In genomic region chr20:41029150-41029872, GRCh38 we compare ENCODE assay signal across 8 cellular contexts. TPM values are rescaled to one million over a fixed set of nuclear protein-coding genes. Genes with fewer than 3 reads are reported as not detected.
DNase-seq lines count a peak whose midpoint lies in the region; ATAC-seq, FAIRE-seq and TF ChIP-seq lines count a peak whose summit lies in the region.

No MANE protein-coding gene starts in this region.

- H3K27ac ChIP-seq in SK-N-MC (peak overlapping the region; percentile 65), GM12878 (ENCODE audit: control insufficient read depth, insufficient read depth) (peak overlapping the region; percentile 95)

- no peak for TF ChIP-seq CTCF in AG10803 (conservative IDR thresholded peaks at IDR 0.05; ENCODE audit: low read length)
- no peak for TF ChIP-seq CTCF in GM12878 (IDR thresholded peaks at IDR 0.05 in 2 of 3, conservative IDR thresholded peaks at IDR 0.05 in 1 of 3; ENCODE audit: control insufficient read depth in 2 of 3, extremely low read depth in 1 of 3, insufficient read depth in 1 of 3, low read depth in 3 of 3, low read length in 3 of 3)

- in situ Hi-C loops in GM12878 (cut with MboI), result no loop called here

- H3K4me3 ChIP-seq in AG10803 (ENCODE audit: low read length) (peak overlapping the region; percentile 78), SK-N-MC (peak overlapping the region; percentile 82), GM12878 (peak overlapping the region; percentile 97), iPS-15b (ENCODE audit: low read depth, low read length) (peak overlapping the region; percentile 85)

- no peak for FAIRE-seq in GM12878 (lab: Jason Lieb, UNC)

- RAD21 ChIA-PET in GM12878 (lab: Charles Lee; ENCODE audit: unreplicated experiment), result interaction anchor here (0.8 to 27.8 kb wide), 5 partner anchors 14 to 66 kb away, joined by 3 to 696 read pairs (median 30); no protein-coding TSS in a partner anchor

- POLR2A ChIA-PET in GM12878 (lab: Charles Lee), result interaction anchor here (0.6 to 8.1 kb wide), 6 partner anchors 8 to 158 kb away, joined by 3 to 214 read pairs (median 6); no protein-coding TSS in a partner anchor

- ATAC-seq in GM19023 (IDR thresholded peaks at IDR 0.05; ENCODE audit: unreplicated experiment) (peak; percentile 18), HG03442 (IDR thresholded peaks at IDR 0.05; ENCODE audit: unreplicated experiment) (peak; percentile 19), GM12878 (peak; percentile 48)

- no peaks in the 10 kb centered on the region for H4K20me1 ChIP-seq in GM12878 (ENCODE audit: control insufficient read depth, insufficient read depth)

- no peak overlapping the region; the same call in 1 of the 2 replicates for H2AFZ ChIP-seq in GM12878 (ENCODE audit: control insufficient read depth, low read depth, low read length)

- no peaks in the 10 kb centered on the region for H3K9me3 ChIP-seq in SK-N-MC (ENCODE audit: low read depth, low read length)
- H3K9me3 ChIP-seq in GM12878 (replicated peaks; ENCODE audit: control insufficient read depth, insufficient read depth, low read length), result no peaks in the 10 kb centered on the region
- no peaks in the 10 kb centered on the region for H3K9me3 ChIP-seq in iPS-15b (ENCODE audit: control insufficient read depth, insufficient read depth, low read length)

- BruUV-seq in GM12878 (replicated peaks; lab: Mats Ljungman, UMichigan), result no TSS peak

- H3K4me1 ChIP-seq in GM12878 (ENCODE audit: control insufficient read depth, insufficient read depth, low read length) (peaks cover 5% of the 10 kb centered on the region), iPS-15b (ENCODE audit: control insufficient read depth, insufficient read depth, low read length) (peaks cover 22% of the 10 kb centered on the region)

- H3K9ac ChIP-seq in SK-N-MC (ENCODE audit: insufficient read length) (peak overlapping the region; percentile 97), GM12878 (ENCODE audit: control insufficient read depth, insufficient read depth, low read length) (peak overlapping the region; percentile 95), iPS-15b (ENCODE audit: low read depth, low read length) (peak overlapping the region; percentile 96)

- peaks cover 57% of the 10 kb centered on the region for H3K79me2 ChIP-seq in GM12878 (ENCODE audit: control insufficient read depth, insufficient read depth, low read length)

- DNase-seq in AG10803 (ENCODE audit: low read depth) (no peak), SK-N-MC (ENCODE audit: low read depth, low spot score) (no peak), GM12878 (ENCODE audit: low read depth, low spot score) (no peak), KG1 (lab: John Stamatoyannopoulos, UW) (no peak)
- DNase-seq in stimulated activated CD4-positive, alpha-beta T cell treated with anti-CD3 and anti-CD28 coated beads, Interleukin-15, amount 100 ng/mL, for 1 hour (ENCODE audit: low read depth in 1 of 2, low spot score in 1 of 2), result peak; percentile 5 to 20

- under 1% methylated on average over 36 of the region's 68 CpGs for WGBS in GM12878 (ENCODE audit: insufficient coverage, insufficient replicate concordance, low lambda C conversion rate, missing lambda C conversion rate)

- TF ChIP-seq EP300 in GM12878 (IDR thresholded peaks at IDR 0.05; ENCODE audit: borderline replicate concordance in 1 of 2, control insufficient read depth in 1 of 2, low read depth in 2 of 2, low read length in 2 of 2), result no peak

- SMC1A ChIA-PET in GM12878 (lab: Charles Lee; ENCODE audit: uncharacterized antibody, unreplicated experiment), result interaction anchor here (0.8 to 9.3 kb wide), 7 partner anchors 9 to 42 kb away, joined by 4 to 178 read pairs (median 43); no protein-coding TSS in a partner anchor

- H3K36me3 ChIP-seq in SK-N-MC (ENCODE audit: insufficient read depth, low read length) (peaks cover 28% of the 10 kb centered on the region), GM12878 (ENCODE audit: control insufficient read depth in 2 of 2, insufficient read depth in 2 of 2, low read length in 1 of 2) (0 out of 4 replicates have a peak, but pooled peaks cover 0 to 2% of the 10 kb centered on the region in 2 experiments), iPS-15b (ENCODE audit: control insufficient read depth, insufficient read depth, low read length) (peaks cover 4% of the 10 kb centered on the region)

- intact Hi-C loops in GM12878 (cut with micrococcal nuclease; ENCODE audit: unreplicated experiment), result no loop called here

- TF ChIP-seq POLR2A in GM12878 (IDR thresholded peaks at IDR 0.05; ENCODE audit: low read depth, low read length), result no peak

- peak overlapping the region; percentile 70; the same call in 1 of the 2 replicates for H3K4me2 ChIP-seq in GM12878 (ENCODE audit: control insufficient read depth, insufficient read depth)

- H3K27me3 ChIP-seq in GM12878 (replicated peaks in 1 of 2; ENCODE audit: control insufficient read depth in 2 of 2, insufficient read depth in 2 of 2, low read length in 1 of 2) (no peaks in the 10 kb centered on the region), iPS-15b (ENCODE audit: control insufficient read depth, insufficient read depth, low read length) (peaks cover 38% of the 10 kb centered on the region)

- no peak for TF ChIP-seq RAD21 in GM12878 (IDR thresholded peaks at IDR 0.05; ENCODE audit: insufficient read depth, low read depth, low read length)

- CTCF ChIA-PET in GM12878 (lab: Yijun Ruan, JAX), result interaction anchor here (1.2 to 24.4 kb wide), 4 partner anchors 16 to 129 kb away, joined by 4 to 510 read pairs (median 52); no protein-coding TSS in a partner anchor

TF ChIP-seq in GM12878, 131 proteins besides CTCF, POLR2A, EP300 and RAD21 (continues in another document):
- no peak for TF ChIP-seq TCF12 (IDR thresholded peaks at IDR 0.05; ENCODE audit: low read depth, low read length)
- TF ChIP-seq, protein P1, sequence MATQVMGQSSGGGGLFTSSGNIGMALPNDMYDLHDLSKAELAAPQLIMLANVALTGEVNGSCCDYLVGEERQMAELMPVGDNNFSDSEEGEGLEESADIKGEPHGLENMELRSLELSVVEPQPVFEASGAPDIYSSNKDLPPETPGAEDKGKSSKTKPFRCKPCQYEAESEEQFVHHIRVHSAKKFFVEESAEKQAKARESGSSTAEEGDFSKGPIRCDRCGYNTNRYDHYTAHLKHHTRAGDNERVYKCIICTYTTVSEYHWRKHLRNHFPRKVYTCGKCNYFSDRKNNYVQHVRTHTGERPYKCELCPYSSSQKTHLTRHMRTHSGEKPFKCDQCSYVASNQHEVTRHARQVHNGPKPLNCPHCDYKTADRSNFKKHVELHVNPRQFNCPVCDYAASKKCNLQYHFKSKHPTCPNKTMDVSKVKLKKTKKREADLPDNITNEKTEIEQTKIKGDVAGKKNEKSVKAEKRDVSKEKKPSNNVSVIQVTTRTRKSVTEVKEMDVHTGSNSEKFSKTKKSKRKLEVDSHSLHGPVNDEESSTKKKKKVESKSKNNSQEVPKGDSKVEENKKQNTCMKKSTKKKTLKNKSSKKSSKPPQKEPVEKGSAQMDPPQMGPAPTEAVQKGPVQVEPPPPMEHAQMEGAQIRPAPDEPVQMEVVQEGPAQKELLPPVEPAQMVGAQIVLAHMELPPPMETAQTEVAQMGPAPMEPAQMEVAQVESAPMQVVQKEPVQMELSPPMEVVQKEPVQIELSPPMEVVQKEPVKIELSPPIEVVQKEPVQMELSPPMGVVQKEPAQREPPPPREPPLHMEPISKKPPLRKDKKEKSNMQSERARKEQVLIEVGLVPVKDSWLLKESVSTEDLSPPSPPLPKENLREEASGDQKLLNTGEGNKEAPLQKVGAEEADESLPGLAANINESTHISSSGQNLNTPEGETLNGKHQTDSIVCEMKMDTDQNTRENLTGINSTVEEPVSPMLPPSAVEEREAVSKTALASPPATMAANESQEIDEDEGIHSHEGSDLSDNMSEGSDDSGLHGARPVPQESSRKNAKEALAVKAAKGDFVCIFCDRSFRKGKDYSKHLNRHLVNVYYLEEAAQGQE (IDR thresholded peaks at IDR 0.05; ENCODE audit: low read depth, low read length), result no peak
- TF ChIP-seq TCF3 (IDR thresholded peaks at IDR 0.05; ENCODE audit: borderline replicate concordance, insufficient read depth, low read depth, low read length), result no peak
- no peak for TF ChIP-seq IRF4 (IDR thresholded peaks at IDR 0.05; ENCODE audit: low read depth, low read length)
- no peak for TF ChIP-seq RB1 (IDR thresholded peaks at IDR 0.05; ENCODE audit: borderline replicate concordance)
- TF ChIP-seq GABPA (IDR thresholded peaks at IDR 0.05; ENCODE audit: low read depth), result no peak; the same call in 1 of the 2 replicates
- TF ChIP-seq YBX1 (IDR thresholded peaks at IDR 0.05), result no peak
- TF ChIP-seq, protein P2, sequence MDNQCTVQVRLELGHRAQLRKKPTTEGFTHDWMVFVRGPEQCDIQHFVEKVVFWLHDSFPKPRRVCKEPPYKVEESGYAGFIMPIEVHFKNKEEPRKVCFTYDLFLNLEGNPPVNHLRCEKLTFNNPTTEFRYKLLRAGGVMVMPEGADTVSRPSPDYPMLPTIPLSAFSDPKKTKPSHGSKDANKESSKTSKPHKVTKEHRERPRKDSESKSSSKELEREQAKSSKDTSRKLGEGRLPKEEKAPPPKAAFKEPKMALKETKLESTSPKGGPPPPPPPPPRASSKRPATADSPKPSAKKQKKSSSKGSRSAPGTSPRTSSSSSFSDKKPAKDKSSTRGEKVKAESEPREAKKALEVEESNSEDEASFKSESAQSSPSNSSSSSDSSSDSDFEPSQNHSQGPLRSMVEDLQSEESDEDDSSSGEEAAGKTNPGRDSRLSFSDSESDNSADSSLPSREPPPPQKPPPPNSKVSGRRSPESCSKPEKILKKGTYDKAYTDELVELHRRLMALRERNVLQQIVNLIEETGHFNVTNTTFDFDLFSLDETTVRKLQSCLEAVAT (IDR thresholded peaks at IDR 0.05), result peak; percentile 82
- no peak for TF ChIP-seq TARDBP (IDR thresholded peaks at IDR 0.05; ENCODE audit: borderline replicate concordance)

RNA-seq across cellular contexts. Expression of gene TOP1, which starts 0.7 kb away (rescaled TPM):
- 14.9 and 16.0 TPM in 2 replicates for total RNA-seq in GM12878 (2013; cell fraction: nucleolus; rRNA removed)
- total RNA-seq in GM12878 (2014; rRNA removed), result 21.5 and 24.0 TPM in 2 replicates
- total RNA-seq in GM12878 (2014; rRNA removed; fragmentation: Illumina TruSeq; extraction: Trizol), result 47.1 and 51.6 TPM in 2 replicates
- total RNA-seq in GM12878 (2021), result 91.7 and 97.4 TPM in 2 replicates
- polyA plus RNA-seq in GM12878 (2011; ENCODE audit: low read depth), result 41.2 TPM
- polyA plus RNA-seq in GM12878 (2011; rRNA removed), result 25.1 and 33.8 TPM in 2 replicates
- polyA plus RNA-seq in GM12878 (2011; cell fraction: cytosol; rRNA removed), result 13.6 and 19.6 TPM in 2 replicates
- 20.3 and 33.7 TPM in 2 replicates for polyA plus RNA-seq in GM12878 (2011; cell fraction: nucleus; rRNA removed)
- 53.5 and 59.9 TPM in 2 replicates for polyA plus RNA-seq in GM12878 (2012)
- 128 and 159 TPM in 2 replicates for polyA plus RNA-seq in GM12878 (2014; fragmentation: Illumina TruSeq; extraction: Trizol)
- polyA plus RNA-seq in GM12878 (2014; fragmentation: Nextera tagmentation; extraction: Ambion mirVana), result 10 to 100 TPM; 36.1 to 47.6 TPM
- polyA plus RNA-seq in GM12878 (2014; rRNA removed), result 34.5 and 35.4 TPM in 2 replicates
- polyA plus RNA-seq in GM12878 (2016; fragmentation: Nextera tagmentation; extraction: Ambion mirVana), result 10 to 100 TPM; 57.0 to 59.9 TPM
- polyA minus RNA-seq in GM12878 (2011; rRNA and poly(A)+ RNA removed), result 13.7 and 17.7 TPM in 2 replicates
- polyA minus RNA-seq in GM12878 (2011; cell fraction: cytosol; rRNA and poly(A)+ RNA removed), result 24.7 and 26.9 TPM in 2 replicates
- 8.0 and 13.6 TPM in 2 replicates for polyA minus RNA-seq in GM12878 (2011; cell fraction: nucleus; rRNA and poly(A)+ RNA removed)

Comparison
In these comparisons a context has a peak if more than half of its experiments do, and no peak if none do; other contexts are left out.
1. DNase-seq: peak in stimulated activated CD4-positive, alpha-beta T cell treated with anti-CD3 and anti-CD28 coated beads, Interleukin-15, amount 100 ng/mL, for 1 hour (2 of 2); none in AG10803 (single experiment), SK-N-MC (single experiment), GM12878 (single experiment) and KG1 (single experiment).
2. Peak in every context shown above with its lines, with median percentiles within 50 percentile points of each other: H3K4me3 ChIP-seq, ATAC-seq and H3K9ac ChIP-seq.